ENCODE assay signal across 31 cellular contexts in genomic region chr16:52633230-52633629, GRCh38.
"Had no signal": no experiment of that assay in that cellular context is flagged by ENCODE, and none has a peak within 500 bp of the region (broad histone marks: within the 10 kb centered on the region; RNA-seq: fewer than 3 reads in every experiment).

No MANE protein-coding gene starts in this region.

- H3K27me3 ChIP-seq: MG63 had no signal

- H3K36me3 ChIP-seq: MG63 had no signal

- DNase-seq: Karpas-422, Kasumi-1, MG63, MM.1S, MV-4-11, NCI-H1048, NCI-H1092, NCI-H1092 treated with DMSO at 0.1 percent for 48 hours, NCI-H1105, NCI-H1105 treated with DMSO at 0.1 percent for 48 hours, NCI-H1436, NCI-H1436 treated with DMSO at 0.1 percent for 48 hours, NCI-H146, NCI-H1694, NCI-H1694 treated with DMSO at 0.1 percent for 48 hours, NCI-H187, NCI-H187 treated with DMSO at 0.1 percent for 48 hours, NCI-H1930, NCI-H2029, NCI-H2029 treated with DMSO at 0.1 percent for 48 hours, NCI-H2081, NCI-H2081 treated with DMSO at 0.1 percent for 48 hours, NCI-H2107, NCI-H2171, NCI-H2171 treated with DMSO at 0.1 percent for 48 hours, NCI-H2227 treated with DMSO at 0.1 percent for 48 hours, NCI-H226, NCI-H446, NCI-H446 treated with DMSO at 0.1 percent for 48 hours, NCI-H510A, NCI-H524 had no signal

- H3K4me3 ChIP-seq: MG63 had no signal

- H3K9me3 ChIP-seq: MG63 had no signal
